8 cellular contexts compared by ENCODE assay signal in the genomic region with DNA sequence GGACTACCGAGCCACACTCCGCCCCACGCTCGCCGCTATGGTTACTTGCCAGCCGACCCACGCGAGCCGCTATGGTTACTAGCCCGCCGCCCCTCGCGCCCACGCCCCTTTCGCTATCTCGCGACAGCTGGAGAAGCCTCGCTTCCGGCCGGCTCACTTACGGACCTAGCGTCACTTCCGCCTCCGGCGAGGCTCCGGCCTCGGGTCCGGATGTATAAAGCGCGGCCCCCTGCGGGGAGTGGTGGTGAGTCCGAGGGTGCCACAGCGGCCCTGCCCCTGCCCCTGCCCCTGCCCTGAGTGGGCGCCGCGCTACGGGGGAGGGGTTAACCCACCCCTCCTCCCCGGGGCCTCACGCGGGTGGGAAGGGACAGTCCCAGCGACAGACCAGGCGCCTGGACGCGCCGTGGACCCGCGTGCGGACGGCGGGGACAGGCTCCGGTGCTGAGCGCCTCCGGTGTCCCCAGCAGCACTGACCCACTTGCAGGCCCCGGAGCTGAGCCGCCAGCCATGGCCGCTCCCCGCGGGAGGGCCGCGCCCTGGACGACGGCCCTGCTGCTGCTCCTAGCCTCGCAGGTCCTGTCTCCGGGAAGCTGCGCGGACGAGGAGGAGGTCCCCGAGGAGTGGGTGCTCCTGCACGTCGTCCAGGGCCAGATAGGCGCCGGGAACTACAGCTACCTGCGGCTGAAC. TPM values are rescaled to one million over a fixed set of nuclear protein-coding genes. Genes with fewer than 3 reads are reported as not detected.
DNase-seq lines count a peak whose midpoint lies in the region; ATAC-seq and TF ChIP-seq lines count a peak whose summit lies in the region.

C6orf120 (plus strand) TSS at position 174 of the 687 bp plus-strand sequence; CDS start at position 508, 334 bp downstream.
WDR27 (minus strand) TSS at position 77 of the 687 bp plus-strand sequence. CDS start 13,024 bp downstream, outside the sequence.

- H3K36me3 ChIP-seq in GM23338 (ENCODE audit: insufficient read depth) = no peaks in the 10 kb centered on the region

- H3K4me1 Mint-ChIP-seq in GM23338 (peaks cover 27% of the 10 kb centered on the region), natural killer cell (peaks cover 20 to 47% of the 10 kb centered on the region in 2 donors)
- peaks cover 15% of the 10 kb centered on the region for H3K4me1 Mint-ChIP-seq in activated T-helper 17 cell treated with anti-CD3 and anti-CD28 coated beads, Interleukin-2, amount 50 U/mL, for 72 hours

- H3K4me1 ChIP-seq in GM23338 (ENCODE audit: insufficient read depth) = peaks cover 17% of the 10 kb centered on the region

- peak within 1 kb of the TSS; percentile 79 for H3K27ac ChIP-seq in GM23338 (ENCODE audit: low read depth)

- peak; percentile 99 for DNase-seq in Daoy (ENCODE audit: low read depth)
- peak; percentile 98 for DNase-seq in GM23338 (ENCODE audit: low spot score)
- peak; percentile 95 for DNase-seq in LHCN-M2 (ENCODE audit: low read depth)
- peak; percentile 98 for DNase-seq in RPMI8226
- DNase-seq in fibroblast of mammary gland (ENCODE audit: low read depth) = peak; percentile 93
- DNase-seq in natural killer cell = peak; percentile 94
- peak; percentile 99 for DNase-seq in stimulated activated naive CD4-positive, alpha-beta T cell treated with Interleukin-2 at 50 U/mL for 16 hours (lab: John Stamatoyannopoulos, UW)

- H3K27me3 Mint-ChIP-seq in GM23338 (ENCODE audit: insufficient read depth, low read depth, poor library complexity) (no peaks in the 10 kb centered on the region), natural killer cell (ENCODE audit: low read depth in 2 of 2) (no peaks in the 10 kb centered on the region)
- no peaks in the 10 kb centered on the region for H3K27me3 Mint-ChIP-seq in activated T-helper 17 cell treated with anti-CD3 and anti-CD28 coated beads, Interleukin-2, amount 50 U/mL, for 72 hours

- peaks cover 6% of the 10 kb centered on the region for H4K20me1 ChIP-seq in GM23338 (replicated peaks; ENCODE audit: insufficient read depth)

- H3F3A ChIP-seq in GM23338 (replicated peaks; ENCODE audit: low read depth) = no peaks in the 10 kb centered on the region

- H3K36me3 Mint-ChIP-seq in GM23338 (ENCODE audit: low read depth) = peaks cover 34% of the 10 kb centered on the region
- peaks cover 47% of the 10 kb centered on the region for H3K36me3 Mint-ChIP-seq in activated T-helper 17 cell treated with anti-CD3 and anti-CD28 coated beads, Interleukin-2, amount 50 U/mL, for 72 hours (ENCODE audit: low read depth)
- H3K36me3 Mint-ChIP-seq in natural killer cell = no peaks in the 10 kb centered on the region

- H3K4me3 Mint-ChIP-seq in GM23338 (peak within 1 kb of the TSS; percentile 95), natural killer cell (peak within 1 kb of the TSS; percentile 92)
- peak within 1 kb of the TSS; percentile 88 for H3K4me3 Mint-ChIP-seq in activated T-helper 17 cell treated with anti-CD3 and anti-CD28 coated beads, Interleukin-2, amount 50 U/mL, for 72 hours

- no peak for TF ChIP-seq CTCF in GM23338 (conservative IDR thresholded peaks at IDR 0.05; ENCODE audit: low read depth in 2 of 2)
- TF ChIP-seq CTCF in fibroblast of mammary gland (conservative IDR thresholded peaks at IDR 0.05; ENCODE audit: control insufficient read depth, insufficient read depth, low read depth, low read length) = no peak
- no peak for TF ChIP-seq CTCF in natural killer cell (IDR thresholded peaks at IDR 0.05)

- H3K9me2 ChIP-seq in GM23338 (ENCODE audit: insufficient read depth) = no peaks in the 10 kb centered on the region

- no peaks in the 10 kb centered on the region; the same call in 2 of the 3 replicates for H3K9me3 Mint-ChIP-seq in GM23338
- no peaks in the 10 kb centered on the region for H3K9me3 Mint-ChIP-seq in activated T-helper 17 cell treated with anti-CD3 and anti-CD28 coated beads, Interleukin-2, amount 50 U/mL, for 72 hours
- no peaks in the 10 kb centered on the region for H3K9me3 Mint-ChIP-seq in natural killer cell

- H3K27me3 ChIP-seq in GM23338 (ENCODE audit: insufficient read depth) = no peaks in the 10 kb centered on the region

- ATAC-seq in GM23338 = peak; percentile 91
- ATAC-seq in activated T-helper 17 cell treated with anti-CD3 and anti-CD28 coated beads, Interleukin-2, amount 50 U/mL, for 72 hours (replicated peaks) = peak; percentile 92
- ATAC-seq in natural killer cell = peak; percentile 83 to 92 (median 87)

- peak within 1 kb of the TSS; percentile 53 for H2AFZ ChIP-seq in GM23338

- peaks cover 61% of the 10 kb centered on the region for H3K79me2 ChIP-seq in GM23338 (replicated peaks; ENCODE audit: insufficient read depth)

- H3K4me3 ChIP-seq in GM23338 = peak within 1 kb of the TSS; percentile 92
- H3K4me3 ChIP-seq in fibroblast of mammary gland (ENCODE audit: control insufficient read depth, low read depth, low read length) = peak within 1 kb of the TSS; percentile 77

- H3K27ac Mint-ChIP-seq in GM23338 (peak within 1 kb of the TSS; percentile 90), natural killer cell (peak within 1 kb of the TSS; percentile 91 to 94)
- H3K27ac Mint-ChIP-seq in activated T-helper 17 cell treated with anti-CD3 and anti-CD28 coated beads, Interleukin-2, amount 50 U/mL, for 72 hours = peak within 1 kb of the TSS; percentile 88

- intact Hi-C loops in natural killer cell (cut with micrococcal nuclease) = loop anchor here (1.0 to 10.0 kb wide), 6 partner anchors 21 to 882 kb away; partner anchors contain the start of genes DYNLT2, ERMARD, PDCD2 and PSMB1

- peak within 1 kb of the TSS; percentile 89 for H3K4me2 ChIP-seq in GM23338

RNA-seq across cellular contexts. Expression of gene C6orf120, which starts in this region (rescaled TPM):
- total RNA-seq in Daoy (2014; rRNA removed; shearing (Covaris generic)) = 48.4 and 60.8 TPM in 2 replicates
- total RNA-seq in GM23338 (2014; rRNA removed; shearing (Covaris generic)) = 49.3 and 57.3 TPM in 2 replicates
- 18.3 and 18.8 TPM in 2 replicates for polyA plus RNA-seq in GM23338 (2016; fragmentation: Nextera tagmentation; extraction: Ambion mirVana)
- total RNA-seq in LHCN-M2 (2014; rRNA removed) = 61.0 and 66.6 TPM in 2 replicates
- 17.2 TPM for polyA plus RNA-seq in LHCN-M2 (2012)
- total RNA-seq in activated T-helper 17 cell treated with anti-CD3 and anti-CD28 coated beads, Interleukin-2, amount 50 U/mL, for 72 hours = 10 to 100 TPM; 12.0 to 14.6 TPM
- 10 to 100 TPM; 13.9 to 17.3 (median 16.6) TPM for total RNA-seq in natural killer cell

RNA-seq across cellular contexts. Expression of gene WDR27, which starts in this region (rescaled TPM):
- total RNA-seq in Daoy (2014; rRNA removed; shearing (Covaris generic)) = 20.5 and 22.2 TPM in 2 replicates
- total RNA-seq in GM23338 (2014; rRNA removed; shearing (Covaris generic)) = 65.9 and 80.4 TPM in 2 replicates
- polyA plus RNA-seq in GM23338 (2016; fragmentation: Nextera tagmentation; extraction: Ambion mirVana) = 42.8 and 55.3 TPM in 2 replicates
- 17.9 and 25.1 TPM in 2 replicates for total RNA-seq in LHCN-M2 (2014; rRNA removed)
- polyA plus RNA-seq in LHCN-M2 (2012) = 7.9 TPM
- total RNA-seq in activated T-helper 17 cell treated with anti-CD3 and anti-CD28 coated beads, Interleukin-2, amount 50 U/mL, for 72 hours = 10 to 100 TPM; 38.3 to 39.9 TPM
- total RNA-seq in natural killer cell = 10 to 100 TPM; 12.7 to 31.0 (median 25.3) TPM

Comparison
In these comparisons a context has a peak if more than half of its experiments do, and no peak if none do; other contexts are left out.
1. Peak in every context shown above with its lines: DNase-seq, ATAC-seq, H3K4me3 ChIP-seq and H3K27ac ChIP-seq.